17 cellular contexts compared by ENCODE assay signal in the genomic region with DNA sequence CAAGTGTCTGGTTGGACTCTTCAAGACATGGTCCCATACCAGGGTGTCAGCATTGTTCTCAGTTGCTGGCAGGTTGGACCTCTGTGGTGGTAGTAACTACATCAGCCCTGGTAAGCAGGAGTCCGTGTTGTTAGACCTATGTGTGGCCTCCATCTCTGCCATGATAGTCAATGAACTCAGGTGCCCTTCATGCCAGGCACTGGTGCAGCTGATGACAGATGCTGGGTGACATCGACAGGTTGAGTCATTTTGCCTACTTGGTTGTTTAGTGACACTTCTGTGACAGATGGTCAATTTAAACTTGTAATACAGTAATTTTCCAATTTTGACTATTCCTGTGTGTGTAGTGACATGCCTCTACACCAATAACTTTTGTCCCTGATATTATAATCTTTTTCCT.
"Had no signal": no experiment of that assay in that cellular context is flagged by ENCODE, and none has a peak within 500 bp of the region (broad histone marks: within the 10 kb centered on the region; RNA-seq: fewer than 3 reads in every experiment).

No MANE protein-coding gene starts in this region.

- DNase-seq: effector memory CD4-positive, alpha-beta T cell; gastrocnemius medialis; heart right ventricle; hypothalamus; kidney glomerular epithelial cell; mesendoderm; naive B cell; posterior cingulate gyrus; sigmoid colon; stimulated activated CD4-positive, alpha-beta T cell treated with anti-CD3 and anti-CD28 coated beads, Interleukin-2, amount 100 ng/mL, for 48 hours; testis had no signal

- H3K27ac Mint-ChIP-seq: naive B cell; stimulated activated naive CD8-positive, alpha-beta T cell treated with anti-CD3 and anti-CD28 coated beads, Interleukin-15, Interleukin-2, amounts not matched to agents 100 ng/mL and 50 ng/mL, for 24 hours had no signal

- H3K9me3 Mint-ChIP-seq: stimulated activated naive CD8-positive, alpha-beta T cell treated with anti-CD3 and anti-CD28 coated beads, Interleukin-15, Interleukin-2, amounts not matched to agents 100 ng/mL and 50 ng/mL, for 24 hours had no signal

- H3K36me3 Mint-ChIP-seq: naive B cell had no signal

- H3K4me1 ChIP-seq: gastrocnemius medialis, heart right ventricle, right atrium auricular region, sigmoid colon, testis, tibial nerve had no signal

- H3K27ac ChIP-seq: gastrocnemius medialis, heart right ventricle, neutrophil, right atrium auricular region, sigmoid colon, skin epidermis, testis, tibial nerve had no signal

- H3K9me3 ChIP-seq: gastrocnemius medialis, neutrophil, right atrium auricular region, testis, tibial nerve had no signal

- H3K4me3 ChIP-seq: gastrocnemius medialis, heart right ventricle, right atrium auricular region, sigmoid colon, skin epidermis, testis, tibial nerve had no signal

- H3K4me1 Mint-ChIP-seq: naive B cell had no signal

- H3K27me3 ChIP-seq: gastrocnemius medialis, heart right ventricle, right atrium auricular region, sigmoid colon, testis, tibial nerve had no signal

- H3K36me3 ChIP-seq: gastrocnemius medialis, heart right ventricle, neutrophil, right atrium auricular region, sigmoid colon, tibial nerve had no signal

- H3K4me3 Mint-ChIP-seq: naive B cell; stimulated activated naive CD8-positive, alpha-beta T cell treated with anti-CD3 and anti-CD28 coated beads, Interleukin-15, Interleukin-2, amounts not matched to agents 100 ng/mL and 50 ng/mL, for 24 hours had no signal

- ATAC-seq: esophagus mucosa, gastrocnemius medialis, heart right ventricle had no signal
